Comparison of ENCODE assay signal across 11 cellular contexts in the genomic region with DNA sequence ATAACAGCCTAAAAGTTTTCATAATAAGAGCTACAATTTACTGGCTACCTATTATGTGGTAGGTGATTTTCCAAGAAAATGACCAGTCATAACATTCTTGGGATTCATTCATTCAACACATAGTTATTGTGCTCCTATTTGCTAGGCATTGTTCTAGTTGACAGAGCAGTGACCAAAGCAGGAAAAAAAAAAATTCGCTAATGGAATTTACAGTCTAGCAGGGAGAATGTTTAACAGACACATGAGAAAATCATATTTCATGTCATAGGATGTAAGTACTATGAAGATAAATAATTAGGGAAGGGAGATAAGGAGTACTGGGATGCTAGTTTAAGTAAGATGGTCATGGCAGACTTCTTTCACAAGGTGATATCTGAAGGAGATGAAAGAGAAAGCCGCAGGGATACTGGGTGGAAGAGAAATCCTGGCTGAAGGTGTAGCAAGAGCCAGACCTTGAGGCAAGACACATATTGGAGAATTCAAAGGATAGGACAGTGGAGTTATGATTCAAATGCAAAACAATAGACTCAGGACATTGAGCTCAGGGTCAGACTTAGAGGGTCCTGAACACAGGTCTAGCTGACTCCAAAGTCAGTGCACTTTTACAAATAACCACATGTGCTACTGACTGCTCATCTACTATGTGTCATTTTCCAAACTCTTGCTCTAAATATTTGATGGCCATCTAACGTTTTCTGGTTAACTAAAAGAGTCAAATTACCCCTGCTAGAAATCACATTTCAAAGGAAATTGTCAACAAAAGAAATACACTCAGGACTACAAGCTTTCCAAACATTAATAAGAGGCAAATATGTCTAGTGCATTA. TPM values are rescaled to one million over a fixed set of nuclear protein-coding genes. Genes with fewer than 3 reads are reported as not detected.
DNase-seq lines count a peak whose midpoint lies in the region; ATAC-seq, FAIRE-seq and TF ChIP-seq lines count a peak whose summit lies in the region.
"Had no signal": no experiment of that assay in that cellular context is flagged by ENCODE, and none has a peak within 500 bp of the region (broad histone marks: within the 10 kb centered on the region; RNA-seq: fewer than 3 reads in every experiment).

No MANE protein-coding gene starts in this region.

- TF ChIP-seq EP300 in HepG2 (IDR thresholded peaks at IDR 0.05; ENCODE audit: low read depth in 2 of 2, low read length in 2 of 2): no peak
- no peak for TF ChIP-seq EP300 in HepG2 (CRISPR knock-in tag; IDR thresholded peaks at IDR 0.05; ENCODE audit: borderline replicate concordance)
- TF ChIP-seq EP300 in K562 (IDR thresholded peaks at IDR 0.05; ENCODE audit: low read length): no peak

- H2AFZ ChIP-seq in HepG2 (ENCODE audit: low read length) (no peak overlapping the region), K562 (ENCODE audit: low read depth, low read length) (no peak overlapping the region), keratinocyte (ENCODE audit: control insufficient read depth, low read length) (no peak overlapping the region)

- H3K4me1 ChIP-seq in right lobe of liver: no peaks in the 10 kb centered on the region
- H3K4me1 ChIP-seq in HepG2 (ENCODE audit: insufficient read depth, low read length): no peaks in the 10 kb centered on the region
- H3K4me1 ChIP-seq in K562 (replicated peaks in 1 of 2; ENCODE audit: control insufficient read depth in 2 of 2, insufficient read depth in 2 of 2, low read length in 2 of 2): no peaks in the 10 kb centered on the region; a peak in 1 of 5 replicates
- H3K4me1 ChIP-seq in keratinocyte (ENCODE audit: control insufficient read depth, extremely low read depth, insufficient read depth, low read length): no peaks in the 10 kb centered on the region
- H3K4me1 ChIP-seq: A549 had no signal

- TF ChIP-seq CTCF in right lobe of liver (IDR thresholded peaks at IDR 0.05): no peak
- no peak for TF ChIP-seq CTCF in HepG2 (CRISPR knock-in tag; IDR thresholded peaks at IDR 0.05)
- no peak for TF ChIP-seq CTCF in K562 (IDR thresholded peaks at IDR 0.05 in 2 of 3, conservative IDR thresholded peaks at IDR 0.05 in 1 of 3; ENCODE audit: insufficient read depth in 2 of 3, low read depth in 1 of 3, low read length in 3 of 3)
- TF ChIP-seq CTCF in keratinocyte (optimal IDR thresholded peaks at IDR 0.05 in 1 of 3, IDR thresholded peaks at IDR 0.05 in 1 of 3, conservative IDR thresholded peaks at IDR 0.05 in 1 of 3; ENCODE audit: extremely low read depth in 1 of 3, insufficient read depth in 2 of 3, low read length in 3 of 3): no peak

- dilution Hi-C loops in keratinocyte (cut with MboI; ENCODE audit: extremely low pct_ligation_motif_present, low sequenced_read_pairs): loop anchor here (25.0 kb wide), 1 partner anchor 303 kb away; no protein-coding TSS in a partner anchor

- TF ChIP-seq POLR2A in right lobe of liver (IDR thresholded peaks at IDR 0.05): no peak
- TF ChIP-seq POLR2A in HepG2 (IDR thresholded peaks at IDR 0.05; ENCODE audit: insufficient read depth in 1 of 2, low read depth in 2 of 2, low read length in 2 of 2): no peak
- no peak for TF ChIP-seq POLR2A in K562 (conservative IDR thresholded peaks at IDR 0.05)

- H3K9me1 ChIP-seq in K562 (ENCODE audit: control insufficient read depth, insufficient read depth, low read length) (no peaks in the 10 kb centered on the region), keratinocyte (ENCODE audit: control insufficient read depth, extremely low read depth, insufficient read depth, low read length) (no peaks in the 10 kb centered on the region)

- no peaks in the 10 kb centered on the region for H3K27me3 ChIP-seq in right lobe of liver
- no peaks in the 10 kb centered on the region for H3K27me3 ChIP-seq in HepG2 (ENCODE audit: control insufficient read depth in 1 of 2, insufficient read depth in 2 of 2, low read length in 2 of 2)
- no peaks in the 10 kb centered on the region for H3K27me3 ChIP-seq in K562 (ENCODE audit: control insufficient read depth in 2 of 2, insufficient read depth in 2 of 2, low read length in 2 of 2)
- no peaks in the 10 kb centered on the region for H3K27me3 ChIP-seq in keratinocyte (ENCODE audit: control insufficient read depth, extremely low read depth, insufficient read depth, low read length)
- H3K27me3 ChIP-seq: tibial artery had no signal

- no peaks in the 10 kb centered on the region for H3K36me3 ChIP-seq in right lobe of liver
- H3K36me3 ChIP-seq in HepG2 (replicated peaks in 1 of 2; ENCODE audit: control insufficient read depth in 1 of 2, insufficient read depth in 2 of 2, low read length in 2 of 2): no peaks in the 10 kb centered on the region
- no peaks in the 10 kb centered on the region for H3K36me3 ChIP-seq in K562 (ENCODE audit: control insufficient read depth, insufficient read depth, low read length)
- H3K36me3 ChIP-seq in keratinocyte (ENCODE audit: control insufficient read depth in 2 of 2, extremely low read depth in 1 of 2, insufficient read depth in 2 of 2, low read length in 2 of 2): no peaks in the 10 kb centered on the region
- H3K36me3 ChIP-seq: tibial artery had no signal

- in situ Hi-C loops in HepG2 (cut with HindIII; ENCODE audit: extremely low pct_ligation_motif_present, low pct_unique_long_range_greater_than_20kb) (loop anchor here (25.0 kb wide), 3 partner anchors 203 to 403 kb away; no protein-coding TSS in a partner anchor), K562 (cut with MboI) (loop anchor here (25.0 kb wide), 1 partner anchor 378 kb away; no protein-coding TSS in a partner anchor)

- DNase-seq in right lobe of liver: no peak
- DNase-seq in HepG2 (ENCODE audit: low spot score): no peak
- no peak for DNase-seq in K562 (ENCODE audit: extremely low read depth in 1 of 4, low spot score in 3 of 4)
- DNase-seq in keratinocyte (ENCODE audit: low read depth, low spot score): no peak
- no peak for DNase-seq in stimulated activated CD8-positive, alpha-beta memory T cell treated with anti-CD3 and anti-CD28 coated beads, Interleukin-4, amount 100 ng/mL, for 48 hours
- DNase-seq: NCI-H774, tibial artery had no signal

- FAIRE-seq in HepG2 (lab: Jason Lieb, UNC) (no peak), K562 (lab: Jason Lieb, UNC) (peak; percentile 19), keratinocyte (lab: Jason Lieb, UNC) (peak; percentile 36)
- FAIRE-seq: A549 had no signal

- 53% methylated on average over 3 of the region's 3 CpGs for WGBS in right lobe of liver (ENCODE audit: insufficient coverage, low coverage, low lambda C conversion rate, missing lambda C conversion rate)
- 51% methylated on average over 3 of the region's 3 CpGs for WGBS in HepG2 (ENCODE audit: low lambda C conversion rate)
- 10% methylated on average over 3 of the region's 3 CpGs for WGBS in K562 (ENCODE audit: insufficient coverage, low coverage, missing lambda C conversion rate)

- intact Hi-C loops in right lobe of liver (cut with DNase I) (no loop called here), HepG2 (cut with micrococcal nuclease; ENCODE audit: unreplicated experiment) (loop anchor here (10.0 kb wide), 1 partner anchor 1575 kb away; no protein-coding TSS in a partner anchor), K562 (cut with micrococcal nuclease) (loop anchor here (2.0 to 10.0 kb wide), 3 partner anchors 305 to 1975 kb away; no protein-coding TSS in a partner anchor)

- H4K20me1 ChIP-seq in HepG2 (ENCODE audit: insufficient read depth, low read length) (no peaks in the 10 kb centered on the region), K562 (replicated peaks; ENCODE audit: control insufficient read depth, insufficient read depth, low read length) (no peaks in the 10 kb centered on the region), keratinocyte (ENCODE audit: control insufficient read depth, extremely low read depth, insufficient read depth, low read length) (no peaks in the 10 kb centered on the region)

- ATAC-seq in right lobe of liver (peak in 3 of 4 donors; percentile 23 to 36 (median 27)), HepG2 (no peak; the same call in 2 of the 3 replicates), K562 (peak; percentile 35; the same call in 2 of the 3 replicates), HG02970 (IDR thresholded peaks at IDR 0.05; ENCODE audit: low FRiP score, unreplicated experiment) (no peak), GM21381 (IDR thresholded peaks at IDR 0.05; ENCODE audit: unreplicated experiment) (no peak), GM21423 (IDR thresholded peaks at IDR 0.05; ENCODE audit: unreplicated experiment) (no peak)

- TF ChIP-seq RAD21 in HepG2 (CRISPR knock-in tag; IDR thresholded peaks at IDR 0.05) (no peak), K562 (CRISPR knock-in tag; conservative IDR thresholded peaks at IDR 0.05 in 1 of 2, IDR thresholded peaks at IDR 0.05 in 1 of 2) (no peak)

- H3K79me2 ChIP-seq in HepG2 (ENCODE audit: insufficient read depth, low read length) (no peaks in the 10 kb centered on the region), K562 (ENCODE audit: control insufficient read depth, insufficient read depth, low read length) (no peaks in the 10 kb centered on the region), keratinocyte (ENCODE audit: control insufficient read depth, insufficient read depth, low read length) (no peaks in the 10 kb centered on the region)

- peaks cover 0 to 11% (median 3%) of the 10 kb centered on the region in 4 donors for H3K9me3 ChIP-seq in right lobe of liver
- H3K9me3 ChIP-seq in HepG2 (ENCODE audit: low read length): peaks cover 21% of the 10 kb centered on the region
- H3K9me3 ChIP-seq in K562 (replicated peaks; ENCODE audit: control insufficient read depth, insufficient read depth, low read depth, low read length): no peaks in the 10 kb centered on the region
- H3K9me3 ChIP-seq in keratinocyte (ENCODE audit: control insufficient read depth, low read depth, low read length): peaks cover 7% of the 10 kb centered on the region

- no peak overlapping the region for H3K9ac ChIP-seq in HepG2 (ENCODE audit: insufficient read depth, low read depth, low read length)
- H3K9ac ChIP-seq in K562 (ENCODE audit: insufficient read depth in 1 of 2, low read depth in 2 of 2, low read length in 2 of 2): no peak overlapping the region
- no peak overlapping the region for H3K9ac ChIP-seq in keratinocyte (ENCODE audit: control insufficient read depth, extremely low read depth, insufficient read depth, low read length)

- H3K4me3 ChIP-seq in right lobe of liver (no peak overlapping the region), HepG2 (replicated peaks in 1 of 3; ENCODE audit: insufficient read depth in 1 of 3, low read depth in 2 of 3, low read length in 3 of 3) (no peak overlapping the region), K562 (no peak overlapping the region), keratinocyte (ENCODE audit: control insufficient read depth in 2 of 3, extremely low read depth in 1 of 3, insufficient read depth in 2 of 3, low read depth in 1 of 3, low read length in 3 of 3) (no peak overlapping the region)
- H3K4me3 ChIP-seq: A549, tibial artery had no signal

- BruUV-seq in HepG2 (replicated peaks; lab: Mats Ljungman, UMichigan): no TSS peak
- no TSS peak for BruUV-seq in K562 (replicated peaks; lab: Mats Ljungman, UMichigan)

- CTCF ChIA-PET in HepG2 (lab: Yijun Ruan, JAX; ENCODE audit: low intra/inter-chr PET ratio, low total read pairs) (interaction anchor here (1.7 kb wide), 1 partner anchor 393 kb away, joined by 7 read pairs; no protein-coding TSS in a partner anchor), K562 (lab: Yijun Ruan, JAX; ENCODE audit: low intra/inter-chr PET ratio) (interaction anchor here (0.6 to 2.8 kb wide), 3 partner anchors 67 to 306 kb away, joined by 3 to 20 read pairs (median 3); no protein-coding TSS in a partner anchor)

- H3K27ac ChIP-seq in right lobe of liver (no peak overlapping the region), HepG2 (ENCODE audit: extremely low read length, insufficient read depth, low read length) (no peak overlapping the region), K562 (ENCODE audit: extremely low read depth, low read depth, low read length) (no peak overlapping the region), keratinocyte (ENCODE audit: control insufficient read depth, insufficient read depth, low read length) (no peak overlapping the region)
- H3K27ac ChIP-seq: A549, tibial artery had no signal

- POLR2A ChIA-PET in HepG2 (lab: Yijun Ruan, JAX): no interaction called here
- POLR2A ChIA-PET in K562 (lab: Yijun Ruan, JAX): interaction anchor here (0.7 kb wide), 1 partner anchor 113 kb away, joined by 3 read pairs; no protein-coding TSS in a partner anchor

- H3K4me2 ChIP-seq in HepG2 (ENCODE audit: low read depth, low read length): no peak overlapping the region
- H3K4me2 ChIP-seq in K562 (ENCODE audit: insufficient read depth, low read length): no peak overlapping the region
- H3K4me2 ChIP-seq in keratinocyte (ENCODE audit: control insufficient read depth, extremely low read depth, insufficient read depth, low read depth, low read length): no peak overlapping the region

RNA-seq across cellular contexts. Expression of gene SPCS3, which starts 20.4 kb away (rescaled TPM):
- total RNA-seq in right lobe of liver (10 to 100 TPM; 49.7 to 97.4 (median 69.1) TPM), HepG2 (2016; rRNA removed; fragmentation: Illumina TruSeq; extraction: Trizol) (47.2 and 57.0 TPM in 2 replicates), K562 (2014; rRNA removed) (66.6 and 101 TPM in 2 replicates), K562 (2014; rRNA removed; fragmentation: Illumina TruSeq; extraction: Trizol) (154 and 168 TPM in 2 replicates), K562 (2015; rRNA removed; fragmentation: Illumina TruSeq; extraction: Trizol) (124 and 133 TPM in 2 replicates), K562 (2021) (196 and 217 TPM in 2 replicates)
- 8.6 and 10.3 TPM in 2 replicates for total RNA-seq in HepG2 (2016; cell fraction: cytosol; rRNA removed; fragmentation: Illumina TruSeq; extraction: Trizol; ENCODE audit: low read depth)
- total RNA-seq in HepG2 (2016; cell fraction: insoluble cytoplasmic fraction; rRNA removed; fragmentation: Illumina TruSeq; extraction: Trizol): 52.2 and 60.9 TPM in 2 replicates
- total RNA-seq in HepG2 (2016; cell fraction: membrane; rRNA removed; fragmentation: Illumina TruSeq; extraction: Trizol): 15.1 and 18.8 TPM in 2 replicates
- 84.2 and 90.4 TPM in 2 replicates for total RNA-seq in HepG2 (2016; cell fraction: nucleus; rRNA removed; fragmentation: Illumina TruSeq; extraction: Trizol)
- polyA plus RNA-seq in HepG2 (2011; rRNA removed) (23.5 and 26.3 TPM in 2 replicates), K562 (2011; rRNA removed) (94.9 and 119 TPM in 2 replicates), K562 (2014; fragmentation: Illumina TruSeq; extraction: Trizol) (71.2 and 85.4 TPM in 2 replicates), K562 (2014; fragmentation: Nextera tagmentation; extraction: Ambion mirVana) (10 to 100 TPM; 71.4 to 80.2 TPM), K562 (2014; rRNA removed) (64.6 and 73.9 TPM in 2 replicates), keratinocyte (32.6 to 59.3 TPM (median 39.8 TPM) in 3 replicates)
- 11.0 and 16.7 TPM in 2 replicates for polyA plus RNA-seq in HepG2 (2011; cell fraction: cytosol; rRNA removed)
- polyA plus RNA-seq in HepG2 (2011; cell fraction: nucleus; rRNA removed): 23.0 and 25.6 TPM in 2 replicates
- polyA plus RNA-seq in HepG2 (2012): 27.2 and 30.8 TPM in 2 replicates
- polyA plus RNA-seq in HepG2 (2016; cell fraction: cytosol; fragmentation: Illumina TruSeq; extraction: Trizol; ENCODE audit: low read depth): 12.2 and 19.7 TPM in 2 replicates
- 34.6 and 35.9 TPM in 2 replicates for polyA plus RNA-seq in HepG2 (2016; cell fraction: insoluble cytoplasmic fraction; fragmentation: Illumina TruSeq; extraction: Trizol; ENCODE audit: low read depth)
- 9.4 and 10.0 TPM in 2 replicates for polyA plus RNA-seq in HepG2 (2016; cell fraction: membrane; fragmentation: Illumina TruSeq; extraction: Trizol; ENCODE audit: low read depth)
- 80.2 and 84.3 TPM in 2 replicates for polyA plus RNA-seq in HepG2 (2016; cell fraction: nucleus; fragmentation: Illumina TruSeq; extraction: Trizol; ENCODE audit: insufficient read depth, low read depth)
- 16.3 and 39.4 TPM in 2 replicates for polyA minus RNA-seq in HepG2 (2011; rRNA and poly(A)+ RNA removed; ENCODE audit: low replicate concordance)
- 21.6 and 23.5 TPM in 2 replicates for polyA minus RNA-seq in HepG2 (2011; cell fraction: cytosol; rRNA and poly(A)+ RNA removed)
- 68.1 and 82.7 TPM in 2 replicates for polyA minus RNA-seq in HepG2 (2011; cell fraction: nucleus; rRNA and poly(A)+ RNA removed)
- total RNA-seq in K562 (2011; cell fraction: chromatin; rRNA removed; ENCODE audit: low replicate concordance): 74.2 and 192 TPM in 2 replicates
- total RNA-seq in K562 (2011; cell fraction: nucleolus; rRNA removed): 80.8 and 84.5 TPM in 2 replicates
- total RNA-seq in K562 (2011; cell fraction: nucleoplasm; rRNA removed): 128 and 217 TPM in 2 replicates
- polyA plus RNA-seq in K562 (2011; cell fraction: cytosol; rRNA removed): 20.7 and 41.3 TPM in 2 replicates
- 59.0 and 73.2 TPM in 2 replicates for polyA plus RNA-seq in K562 (2011; cell fraction: nucleus; rRNA removed)
- 85.5 and 87.4 TPM in 2 replicates for polyA plus RNA-seq in K562 (2012)
- polyA minus RNA-seq in K562 (2011; rRNA and poly(A)+ RNA removed): 81.1 and 93.9 TPM in 2 replicates
- 39.5 and 49.4 TPM in 2 replicates for polyA minus RNA-seq in K562 (2011; cell fraction: cytosol; rRNA and poly(A)+ RNA removed)
- polyA minus RNA-seq in K562 (2011; cell fraction: nucleus; rRNA and poly(A)+ RNA removed): 87.2 and 126 TPM in 2 replicates
- polyA plus RNA-seq in keratinocyte (2011; ENCODE audit: low read depth): 43.0 TPM
- polyA plus RNA-seq in keratinocyte (2011; cell fraction: cytosol; rRNA removed): 21.8 and 37.9 TPM in 2 replicates
- 41.3 and 53.2 TPM in 2 replicates for polyA plus RNA-seq in keratinocyte (2011; cell fraction: nucleus; rRNA removed)
- 51.2 and 82.7 TPM in 2 replicates for polyA plus RNA-seq in keratinocyte (2012; ENCODE audit: low replicate concordance)
- 10.6 to 34.3 TPM (median 18.9 TPM) in 3 replicates for polyA minus RNA-seq in keratinocyte
- 93.6 TPM for polyA minus RNA-seq in keratinocyte (2011; cell fraction: cytosol; rRNA and poly(A)+ RNA removed)
- polyA minus RNA-seq in keratinocyte (2011; cell fraction: nucleus; rRNA and poly(A)+ RNA removed): 49.7 and 59.7 TPM in 2 replicates

Comparison
In these comparisons a context has a peak if more than half of its experiments do, and no peak if none do; other contexts are left out.
1. ATAC-seq: peak in right lobe of liver (3 of 4) and K562 (single experiment); none in HepG2 (single experiment), HG02970 (single experiment), GM21381 (single experiment) and GM21423 (single experiment).
2. intact Hi-C loops: an anchor here in HepG2 (10.0 kb wide) and K562 (2.0 to 10.0 kb wide); none called in right lobe of liver.